Comparison of ENCODE assay signal across 22 cellular contexts in genomic region chr10:127123626-127124025, GRCh38.
DNase-seq lines count a peak whose midpoint lies in the region; ATAC-seq and TF ChIP-seq lines count a peak whose summit lies in the region.
"Had no signal": no experiment of that assay in that cellular context is flagged by ENCODE, and none has a peak within 500 bp of the region (broad histone marks: within the 10 kb centered on the region; RNA-seq: fewer than 3 reads in every experiment).

No MANE protein-coding gene starts in this region.

- POLR2A ChIA-PET in Caco-2 (lab: Charles Lee) = no interaction called here

- no peaks in the 10 kb centered on the region; the same call in 1 of the 2 replicates for H3K9me3 ChIP-seq in Caco-2
- H3K9me3 ChIP-seq: BLaER1 treated with 17β-estradiol and CSF1 and Interleukin-3, amounts not matched to agents 10 nM and 100 nM had no signal

- no peaks in the 10 kb centered on the region for H3K4me1 ChIP-seq in Caco-2

- intact Hi-C loops in Caco-2 (cut with micrococcal nuclease; ENCODE audit: unreplicated experiment) = no loop called here

- CTCF ChIA-PET in Caco-2 (lab: Charles Lee) = no interaction called here

- ATAC-seq in HG03135 (IDR thresholded peaks at IDR 0.05; ENCODE audit: unreplicated experiment) = no peak
- ATAC-seq: HepG2 had no signal

- H3K4me3 Mint-ChIP-seq in Caco-2 (ENCODE audit: unreplicated experiment) = no peak overlapping the region
- H3K4me3 Mint-ChIP-seq: CD4-positive, alpha-beta T cell had no signal

- H3K9me3 Mint-ChIP-seq in Caco-2 (ENCODE audit: unreplicated experiment) = no peaks in the 10 kb centered on the region

- no peaks in the 10 kb centered on the region for H3K27me3 ChIP-seq in Caco-2 (replicated peaks; ENCODE audit: control insufficient read depth, insufficient read depth, low read length)
- H3K27me3 ChIP-seq: BLaER1 treated with 17β-estradiol and CSF1 and Interleukin-3, amounts not matched to agents 10 nM and 100 nM had no signal

- BruUV-seq in Caco-2 (replicated peaks; lab: Mats Ljungman, UMichigan) = no TSS peak

- no peaks in the 10 kb centered on the region for H3K4me1 Mint-ChIP-seq in Caco-2 (ENCODE audit: low read depth, unreplicated experiment)

- no peaks in the 10 kb centered on the region for H3K27me3 Mint-ChIP-seq in Caco-2 (ENCODE audit: insufficient read depth, unreplicated experiment)
- H3K27me3 Mint-ChIP-seq: CD4-positive, alpha-beta T cell had no signal

- peak; percentile 24 for DNase-seq in AG10803 (ENCODE audit: low read depth)
- DNase-seq in astrocyte of the hippocampus (ENCODE audit: low read depth, low spot score) = peak; percentile 11
- peak; percentile 3 for DNase-seq in fibroblast of pulmonary artery (ENCODE audit: low read depth)
- peak; percentile 6 for DNase-seq in skeletal muscle cell (ENCODE audit: low read depth)
- no peak for DNase-seq in NCI-H2227 treated with DMSO at 0.1 percent for 48 hours (lab: John Stamatoyannopoulos, UW)
- no peak for DNase-seq in Caco-2
- DNase-seq: 8988T; ACHN; CD4-positive, alpha-beta T cell; GM23248; H7; Kasumi-1; MV-4-11; NCI-H1105 treated with DMSO at 0.1 percent for 48 hours; NCI-H146; NCI-H2029 treated with DMSO at 0.1 percent for 48 hours; NCI-H510A; NCI-H69; SHP77 had no signal

- H3K4me3 ChIP-seq in AG10803 (ENCODE audit: low read length) (no peak overlapping the region), fibroblast of pulmonary artery (replicated peaks; ENCODE audit: low read depth, low read length) (no peak overlapping the region), skeletal muscle cell (ENCODE audit: low read depth, low read length) (no peak overlapping the region), Caco-2 (ENCODE audit: low read depth, low read length) (no peak overlapping the region)
- H3K4me3 ChIP-seq: BLaER1 treated with 17β-estradiol and CSF1 and Interleukin-3, amounts not matched to agents 10 nM and 100 nM; GM23248 had no signal

- peaks cover 35% of the 10 kb centered on the region for H3K36me3 Mint-ChIP-seq in Caco-2 (ENCODE audit: insufficient read depth, unreplicated experiment)

- H3K36me3 ChIP-seq in Caco-2 (ENCODE audit: control insufficient read depth, insufficient read depth, low read length) = no peaks in the 10 kb centered on the region
- H3K36me3 ChIP-seq: BLaER1 treated with 17β-estradiol and CSF1 and Interleukin-3, amounts not matched to agents 10 nM and 100 nM had no signal

- no peak for TF ChIP-seq CTCF in AG10803 (conservative IDR thresholded peaks at IDR 0.05; ENCODE audit: low read length)
- TF ChIP-seq CTCF in fibroblast of pulmonary artery (IDR thresholded peaks at IDR 0.05; ENCODE audit: low read length, missing control alignments) = no peak
- no peak for TF ChIP-seq CTCF in Caco-2 (IDR thresholded peaks at IDR 0.05; ENCODE audit: insufficient read depth in 1 of 2, low read depth in 1 of 2, low read length in 1 of 2, severe bottlenecking in 1 of 2, unreplicated experiment in 1 of 2)

- no peak overlapping the region for H3K27ac Mint-ChIP-seq in Caco-2 (ENCODE audit: unreplicated experiment)
- H3K27ac Mint-ChIP-seq: CD4-positive, alpha-beta T cell had no signal

Comparison
In these comparisons a context has a peak if more than half of its experiments do, and no peak if none do; other contexts are left out.
1. DNase-seq: peak in AG10803 (single experiment), astrocyte of the hippocampus (single experiment), fibroblast of pulmonary artery (single experiment) and skeletal muscle cell (single experiment); none in NCI-H2227 treated with DMSO at 0.1 percent for 48 hours (single experiment) and Caco-2 (0 of 2).